8 cellular contexts compared by ENCODE assay signal in the genomic region with DNA sequence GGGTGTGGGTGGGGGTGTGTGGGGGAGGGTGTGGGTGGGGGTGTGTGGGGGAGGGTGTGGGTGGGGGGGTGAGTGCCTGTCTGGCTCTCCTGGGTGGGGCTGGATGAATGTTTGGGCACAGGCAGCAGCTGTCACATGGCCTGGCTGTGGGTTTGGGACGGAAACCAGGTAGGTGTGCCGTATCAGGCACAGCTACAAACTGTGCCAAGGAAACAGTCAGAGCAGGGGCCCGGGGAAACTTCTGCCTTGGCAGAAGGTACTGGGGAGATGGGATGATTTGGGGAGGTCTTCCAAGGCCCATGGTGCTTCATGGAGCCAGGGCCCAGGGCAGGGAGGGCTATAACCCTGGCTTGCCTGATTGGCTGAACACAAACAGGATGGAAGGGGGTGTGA.
A peak's percentile ranks its signal among the peaks of the same experiment; 100 is the strongest.
DNase-seq lines count a peak whose midpoint lies in the region; ATAC-seq and TF ChIP-seq lines count a peak whose summit lies in the region.
"Not testable (repeated sequence)": the region's sequence is repeated elsewhere in the genome, so short reads cannot be mapped to it uniquely, and the experiment has no call there.

No MANE protein-coding gene starts in this region.

- not testable (repeated sequence) for H3K27ac ChIP-seq in CD4-positive, CD25-positive, alpha-beta regulatory T cell (ENCODE audit: insufficient read depth, low read length, poor library complexity, severe bottlenecking); RWPE2 (ENCODE audit: poor library complexity, severe bottlenecking)

- intact Hi-C loops in activated CD8-positive, alpha-beta T cell treated with anti-CD3 and anti-CD28 coated beads for 36 hours (cut with micrococcal nuclease), result not testable (repeated sequence)

- H3K27me3 Mint-ChIP-seq in CD4-positive, CD25-positive, alpha-beta regulatory T cell; activated CD8-positive, alpha-beta T cell treated with anti-CD3 and anti-CD28 coated beads for 36 hours; activated T-cell treated with anti-CD3 and anti-CD28 coated beads, Interleukin-2, amount 50 U/mL, for 4 hours (ENCODE audit: low read depth); effector memory CD8-positive, alpha-beta T cell; memory B cell: not testable (repeated sequence)

- peak; percentile 51 to 64 for ATAC-seq in CD4-positive, CD25-positive, alpha-beta regulatory T cell (ENCODE audit: low read depth in 2 of 2)
- peak; percentile 17; the same call in 1 of the 3 replicates for ATAC-seq in RWPE2 (ENCODE audit: low read depth)
- peak; percentile 46 for ATAC-seq in activated CD8-positive, alpha-beta T cell treated with anti-CD3 and anti-CD28 coated beads for 36 hours
- peak; percentile 17 to 35 for ATAC-seq in activated T-cell treated with anti-CD3 and anti-CD28 coated beads, Interleukin-2, amount 50 U/mL, for 4 hours
- peak; percentile 19 to 45 for ATAC-seq in activated naive CD4-positive, alpha-beta T cell treated with anti-CD3 and anti-CD28 coated beads, Interleukin-2, amount 50 U/mL, for 72 hours
- ATAC-seq in effector memory CD8-positive, alpha-beta T cell (replicated peaks), result peak; percentile 64
- peak; percentile 66 for ATAC-seq in memory B cell (ENCODE audit: low read depth)
- ATAC-seq in stimulated activated effector memory CD8-positive, alpha-beta T cell treated with anti-CD3 and anti-CD28 coated beads, Interleukin-12 subunit alpha, Interleukin-12 subunit beta, amount 100 ng/mL, for 72 hours, result peak; percentile 43

- H3K4me3 Mint-ChIP-seq in CD4-positive, CD25-positive, alpha-beta regulatory T cell; activated CD8-positive, alpha-beta T cell treated with anti-CD3 and anti-CD28 coated beads for 36 hours; activated T-cell treated with anti-CD3 and anti-CD28 coated beads, Interleukin-2, amount 50 U/mL, for 4 hours; effector memory CD8-positive, alpha-beta T cell; memory B cell; stimulated activated effector memory CD8-positive, alpha-beta T cell treated with anti-CD3 and anti-CD28 coated beads, Interleukin-12 subunit alpha, Interleukin-12 subunit beta, amount 100 ng/mL, for 72 hours: not testable (repeated sequence)

- not testable (repeated sequence) for H3K9me3 Mint-ChIP-seq in CD4-positive, CD25-positive, alpha-beta regulatory T cell; activated CD8-positive, alpha-beta T cell treated with anti-CD3 and anti-CD28 coated beads for 36 hours; activated T-cell treated with anti-CD3 and anti-CD28 coated beads, Interleukin-2, amount 50 U/mL, for 4 hours; activated naive CD4-positive, alpha-beta T cell treated with anti-CD3 and anti-CD28 coated beads, Interleukin-2, amount 50 U/mL, for 72 hours; effector memory CD8-positive, alpha-beta T cell; memory B cell; stimulated activated effector memory CD8-positive, alpha-beta T cell treated with anti-CD3 and anti-CD28 coated beads, Interleukin-12 subunit alpha, Interleukin-12 subunit beta, amount 100 ng/mL, for 72 hours

- not testable (repeated sequence) for H3K4me3 ChIP-seq in CD4-positive, CD25-positive, alpha-beta regulatory T cell (ENCODE audit: low read depth, low read length); RWPE2 (ENCODE audit: severe bottlenecking)

- not testable (repeated sequence) for H3K9me3 ChIP-seq in CD4-positive, CD25-positive, alpha-beta regulatory T cell (ENCODE audit: control insufficient read depth in 2 of 2, low read length in 2 of 2); RWPE2 (ENCODE audit: severe bottlenecking)

- DNase-seq in CD4-positive, CD25-positive, alpha-beta regulatory T cell; RWPE2 (ENCODE audit: low spot score); activated CD8-positive, alpha-beta T cell treated with anti-CD3 and anti-CD28 coated beads for 36 hours; activated T-cell treated with anti-CD3 and anti-CD28 coated beads, Interleukin-2, amount 50 U/mL, for 4 hours; activated naive CD4-positive, alpha-beta T cell treated with anti-CD3 and anti-CD28 coated beads, Interleukin-2, amount 50 U/mL, for 72 hours (ENCODE audit: low spot score in 2 of 2); effector memory CD8-positive, alpha-beta T cell; memory B cell (ENCODE audit: low spot score in 2 of 2); stimulated activated effector memory CD8-positive, alpha-beta T cell treated with anti-CD3 and anti-CD28 coated beads, Interleukin-12 subunit alpha, Interleukin-12 subunit beta, amount 100 ng/mL, for 72 hours (ENCODE audit: low spot score in 2 of 2): not testable (repeated sequence)

- not testable (repeated sequence) for TF ChIP-seq CTCF in RWPE2 (IDR thresholded peaks at IDR 0.05; ENCODE audit: poor library complexity, severe bottlenecking); activated CD8-positive, alpha-beta T cell treated with anti-CD3 and anti-CD28 coated beads for 36 hours (IDR thresholded peaks at IDR 0.05)

- not testable (repeated sequence) for H3K36me3 ChIP-seq in CD4-positive, CD25-positive, alpha-beta regulatory T cell (ENCODE audit: control insufficient read depth, insufficient read depth, low read length); RWPE2 (ENCODE audit: low read depth)

- not testable (repeated sequence) for H3K36me3 Mint-ChIP-seq in CD4-positive, CD25-positive, alpha-beta regulatory T cell; activated CD8-positive, alpha-beta T cell treated with anti-CD3 and anti-CD28 coated beads for 36 hours (ENCODE audit: low read depth); activated T-cell treated with anti-CD3 and anti-CD28 coated beads, Interleukin-2, amount 50 U/mL, for 4 hours (ENCODE audit: insufficient read depth); activated naive CD4-positive, alpha-beta T cell treated with anti-CD3 and anti-CD28 coated beads, Interleukin-2, amount 50 U/mL, for 72 hours; effector memory CD8-positive, alpha-beta T cell (ENCODE audit: insufficient read depth); memory B cell; stimulated activated effector memory CD8-positive, alpha-beta T cell treated with anti-CD3 and anti-CD28 coated beads, Interleukin-12 subunit alpha, Interleukin-12 subunit beta, amount 100 ng/mL, for 72 hours

- POLR2A ChIA-PET in activated CD8-positive, alpha-beta T cell treated with anti-CD3 and anti-CD28 coated beads for 36 hours (lab: Charles Lee), result not testable (repeated sequence)

- CTCF ChIA-PET in activated CD8-positive, alpha-beta T cell treated with anti-CD3 and anti-CD28 coated beads for 36 hours (lab: Charles Lee), result not testable (repeated sequence)

- not testable (repeated sequence) for H3K27me3 ChIP-seq in CD4-positive, CD25-positive, alpha-beta regulatory T cell (ENCODE audit: control insufficient read depth, insufficient read depth, low read length); RWPE2 (ENCODE audit: insufficient read depth, poor library complexity, severe bottlenecking)

- peaks cover 0 to 15% (median 2%) of the 10 kb centered on the region in 4 donors for H3K4me1 Mint-ChIP-seq in CD4-positive, CD25-positive, alpha-beta regulatory T cell
- not testable (repeated sequence) for H3K4me1 Mint-ChIP-seq in activated CD8-positive, alpha-beta T cell treated with anti-CD3 and anti-CD28 coated beads for 36 hours (ENCODE audit: low read depth); effector memory CD8-positive, alpha-beta T cell (ENCODE audit: low read depth in 2 of 2); memory B cell; stimulated activated effector memory CD8-positive, alpha-beta T cell treated with anti-CD3 and anti-CD28 coated beads, Interleukin-12 subunit alpha, Interleukin-12 subunit beta, amount 100 ng/mL, for 72 hours
- peaks cover 11% of the 10 kb centered on the region for H3K4me1 Mint-ChIP-seq in activated T-cell treated with anti-CD3 and anti-CD28 coated beads, Interleukin-2, amount 50 U/mL, for 4 hours (ENCODE audit: low read depth)

- H3K4me1 ChIP-seq in CD4-positive, CD25-positive, alpha-beta regulatory T cell (ENCODE audit: control insufficient read depth, insufficient read depth, low read length, poor library complexity, severe bottlenecking); RWPE2 (ENCODE audit: insufficient read depth, poor library complexity, severe bottlenecking): not testable (repeated sequence)

- not testable (repeated sequence) for H3K27ac Mint-ChIP-seq in CD4-positive, CD25-positive, alpha-beta regulatory T cell; activated CD8-positive, alpha-beta T cell treated with anti-CD3 and anti-CD28 coated beads for 36 hours; activated naive CD4-positive, alpha-beta T cell treated with anti-CD3 and anti-CD28 coated beads, Interleukin-2, amount 50 U/mL, for 72 hours; effector memory CD8-positive, alpha-beta T cell; memory B cell; stimulated activated effector memory CD8-positive, alpha-beta T cell treated with anti-CD3 and anti-CD28 coated beads, Interleukin-12 subunit alpha, Interleukin-12 subunit beta, amount 100 ng/mL, for 72 hours
